In genomic region chr1:68358439-68358838, GRCh38 we compare ENCODE assay signal across 20 cellular contexts.
DNase-seq lines count a peak whose midpoint lies in the region; ATAC-seq and TF ChIP-seq lines count a peak whose summit lies in the region.
"Had no signal": no experiment of that assay in that cellular context is flagged by ENCODE, and none has a peak within 500 bp of the region (broad histone marks: within the 10 kb centered on the region; RNA-seq: fewer than 3 reads in every experiment).

No MANE protein-coding gene starts in this region.

- H3K4me2 ChIP-seq in DOHH2 (ENCODE audit: low read length) (peak overlapping the region; percentile 38), neural progenitor cell (no peak overlapping the region), PC-9 (no peak overlapping the region)

- H3K9ac ChIP-seq in neural progenitor cell = no peak overlapping the region

- H3K9me3 Mint-ChIP-seq in neural progenitor cell = no peaks in the 10 kb centered on the region
- H3K9me3 Mint-ChIP-seq: activated CD4-positive, alpha-beta T cell treated with anti-CD3 and anti-CD28 coated beads, Interleukin-2, amount 10 ng/mL, durations not matched to agents 7 days and 5 days; central memory CD8-positive, alpha-beta T cell; neural crest cell; T-helper 2 cell treated with Interferon-gamma antibody and Interleukin-4, amounts not matched to agents 5 μg/mL and 100 μg/mL, for 36 hours had no signal

- intact Hi-C loops in PC-9 (cut with micrococcal nuclease; ENCODE audit: unreplicated experiment) = no loop called here

- H3F3A ChIP-seq in DOHH2 (ENCODE audit: control insufficient read depth, insufficient read depth) (no peaks in the 10 kb centered on the region), neural progenitor cell (ENCODE audit: low read depth) (no peaks in the 10 kb centered on the region), PC-9 (ENCODE audit: insufficient read depth, low read depth) (no peaks in the 10 kb centered on the region)

- H3K9me3 ChIP-seq in DOHH2 (ENCODE audit: control insufficient read depth, insufficient read depth, low read length) (no peaks in the 10 kb centered on the region), neural progenitor cell (ENCODE audit: low read depth) (no peaks in the 10 kb centered on the region), PC-9 (ENCODE audit: insufficient read depth, low read depth) (no peaks in the 10 kb centered on the region)
- H3K9me3 ChIP-seq: tibial nerve had no signal

- H3K36me3 ChIP-seq in DOHH2 (ENCODE audit: control insufficient read depth, low read length) (no peaks in the 10 kb centered on the region), neural progenitor cell (no peaks in the 10 kb centered on the region), PC-9 (ENCODE audit: low read depth) (no peaks in the 10 kb centered on the region)
- H3K36me3 ChIP-seq: tibial nerve had no signal

- H3K27me3 Mint-ChIP-seq in neural progenitor cell (ENCODE audit: insufficient read depth, low read depth) = peaks cover 6% of the 10 kb centered on the region
- H3K27me3 Mint-ChIP-seq: activated CD4-positive, alpha-beta T cell treated with anti-CD3 and anti-CD28 coated beads, Interleukin-2, amount 10 ng/mL, durations not matched to agents 7 days and 5 days; CD4-positive, CD25-positive, alpha-beta regulatory T cell; central memory CD8-positive, alpha-beta T cell had no signal

- peak; percentile 16 to 35 for DNase-seq in Kasumi-1 (lab: John Stamatoyannopoulos, UW)
- DNase-seq in neural progenitor cell (ENCODE audit: low spot score) = no peak
- DNase-seq in NCI-H2029 (lab: John Stamatoyannopoulos, UW) = no peak
- DNase-seq in PC-9 = no peak
- DNase-seq in activated CD4-positive, alpha-beta T cell treated with anti-CD3 and anti-CD28 coated beads for 4 hours = no peak
- DNase-seq: activated CD4-positive, alpha-beta T cell treated with anti-CD3 and anti-CD28 coated beads, Interleukin-2, amount 10 ng/mL, durations not matched to agents 7 days and 5 days; CD4-positive, CD25-positive, alpha-beta regulatory T cell; foreskin keratinocyte; mammary epithelial cell; NCI-H2171; SHP77; stimulated activated CD4-positive, alpha-beta T cell treated with anti-CD3 and anti-CD28 coated beads, Interleukin-4, amount 100 ng/mL, for 24 hours had no signal

- no peaks in the 10 kb centered on the region for H3K27me3 ChIP-seq in DOHH2 (ENCODE audit: control insufficient read depth, low read length)
- no peaks in the 10 kb centered on the region for H3K27me3 ChIP-seq in neural progenitor cell
- H3K27me3 ChIP-seq in PC-9 (ENCODE audit: insufficient read depth, low read depth) = no peaks in the 10 kb centered on the region
- H3K27me3 ChIP-seq: foreskin keratinocyte, tibial nerve had no signal

- H3K27ac ChIP-seq in DOHH2 (ENCODE audit: low read depth, low read length) = no peak overlapping the region
- H3K27ac ChIP-seq in cingulate gyrus (ENCODE audit: low read depth, low read length) = peak overlapping the region; percentile 7
- no peak overlapping the region for H3K27ac ChIP-seq in neural progenitor cell
- H3K27ac ChIP-seq in PC-9 = no peak overlapping the region
- H3K27ac ChIP-seq: foreskin keratinocyte, tibial nerve had no signal

- no peak for TF ChIP-seq CTCF in DOHH2 (IDR thresholded peaks at IDR 0.05; ENCODE audit: low read depth, low read length, poor library complexity, severe bottlenecking)
- no peak for TF ChIP-seq CTCF in neural progenitor cell (IDR thresholded peaks at IDR 0.05)
- no peak for TF ChIP-seq CTCF in PC-9 (conservative IDR thresholded peaks at IDR 0.05)

- H3K79me2 ChIP-seq in DOHH2 (ENCODE audit: control insufficient read depth, low read length) (no peaks in the 10 kb centered on the region), neural progenitor cell (ENCODE audit: low read depth) (no peaks in the 10 kb centered on the region), PC-9 (ENCODE audit: low read depth) (no peaks in the 10 kb centered on the region)

- no peak overlapping the region for H3K27ac Mint-ChIP-seq in neural progenitor cell
- H3K27ac Mint-ChIP-seq: activated CD4-positive, alpha-beta T cell treated with anti-CD3 and anti-CD28 coated beads, Interleukin-2, amount 10 ng/mL, durations not matched to agents 7 days and 5 days; activated naive CD4-positive, alpha-beta T cell treated with anti-CD3 and anti-CD28 coated beads, Interleukin-2, amount 50 U/mL, for 72 hours; CD4-positive, CD25-positive, alpha-beta regulatory T cell; T-helper 2 cell treated with Interferon-gamma antibody and Interleukin-4, amounts not matched to agents 5 μg/mL and 100 μg/mL, for 36 hours had no signal

- H3K4me3 Mint-ChIP-seq in neural progenitor cell = no peak overlapping the region
- H3K4me3 Mint-ChIP-seq: activated CD4-positive, alpha-beta T cell treated with anti-CD3 and anti-CD28 coated beads, Interleukin-2, amount 10 ng/mL, durations not matched to agents 7 days and 5 days; CD4-positive, CD25-positive, alpha-beta regulatory T cell; central memory CD8-positive, alpha-beta T cell; neural crest cell; T-helper 2 cell treated with Interferon-gamma antibody and Interleukin-4, amounts not matched to agents 5 μg/mL and 100 μg/mL, for 36 hours had no signal

- BruUV-seq in PC-9 (replicated peaks; lab: Mats Ljungman, UMichigan) = no TSS peak

- POLR2A ChIA-PET in PC-9 (lab: Charles Lee; ENCODE audit: unreplicated experiment) = interaction anchor here (0.6 kb wide), 1 partner anchor 1467 kb away, joined by 8 read pairs; no protein-coding TSS in a partner anchor

- H3K36me3 Mint-ChIP-seq in neural progenitor cell = no peaks in the 10 kb centered on the region
- H3K36me3 Mint-ChIP-seq: activated naive CD4-positive, alpha-beta T cell treated with anti-CD3 and anti-CD28 coated beads, Interleukin-2, amount 50 U/mL, for 72 hours; CD4-positive, CD25-positive, alpha-beta regulatory T cell had no signal

- H3K4me1 ChIP-seq in DOHH2 (ENCODE audit: control insufficient read depth, low read length) = peaks cover 15% of the 10 kb centered on the region
- no peaks in the 10 kb centered on the region for H3K4me1 ChIP-seq in neural progenitor cell
- H3K4me1 ChIP-seq in PC-9 (replicated peaks; ENCODE audit: insufficient read depth) = 0 out of 2 replicates have a peak, but pooled peaks cover 5% of the 10 kb centered on the region

- CTCF ChIA-PET in PC-9 (lab: Charles Lee) = no interaction called here

- H3K9me2 ChIP-seq in DOHH2 (replicated peaks; ENCODE audit: control insufficient read depth, low read length) = no peaks in the 10 kb centered on the region
- no peaks in the 10 kb centered on the region for H3K9me2 ChIP-seq in PC-9 (ENCODE audit: insufficient read depth)

- peak overlapping the region; percentile 8 for H2AFZ ChIP-seq in neural progenitor cell (replicated peaks)
- no peak overlapping the region for H2AFZ ChIP-seq in PC-9

- H4K20me1 ChIP-seq in DOHH2 (ENCODE audit: control insufficient read depth, insufficient read depth, low read depth, low read length) (no peaks in the 10 kb centered on the region), neural progenitor cell (ENCODE audit: low read depth) (no peaks in the 10 kb centered on the region), PC-9 (ENCODE audit: insufficient read depth) (no peaks in the 10 kb centered on the region)

- peaks cover 20% of the 10 kb centered on the region for H3K4me1 Mint-ChIP-seq in neural progenitor cell
- H3K4me1 Mint-ChIP-seq: activated CD4-positive, alpha-beta T cell treated with anti-CD3 and anti-CD28 coated beads, Interleukin-2, amount 10 ng/mL, durations not matched to agents 7 days and 5 days; CD4-positive, CD25-positive, alpha-beta regulatory T cell; central memory CD8-positive, alpha-beta T cell; neural crest cell had no signal

- H3K4me3 ChIP-seq in DOHH2 (ENCODE audit: low read length) (peak overlapping the region; percentile 11; the same call in 1 of the 2 replicates), neural progenitor cell (no peak overlapping the region), PC-9 (no peak overlapping the region)
- H3K4me3 ChIP-seq: tibial nerve had no signal

- ATAC-seq in HG03442 (IDR thresholded peaks at IDR 0.05; ENCODE audit: unreplicated experiment) = no peak
- ATAC-seq: activated naive CD4-positive, alpha-beta T cell treated with anti-CD3 and anti-CD28 coated beads, Interleukin-2, amount 50 U/mL, for 72 hours; foreskin keratinocyte had no signal

Comparison
In these comparisons a context has a peak if more than half of its experiments do, and no peak if none do; other contexts are left out.
1. DNase-seq: peak in Kasumi-1 (2 of 2); none in neural progenitor cell (single experiment), NCI-H2029 (single experiment), PC-9 (0 of 2) and activated CD4-positive, alpha-beta T cell treated with anti-CD3 and anti-CD28 coated beads for 4 hours (0 of 2).